Comparison of ENCODE assay signal across 24 cellular contexts in genomic region chr12:105906545-105906944, GRCh38.
DNase-seq lines count a peak whose midpoint lies in the region; ATAC-seq, FAIRE-seq and TF ChIP-seq lines count a peak whose summit lies in the region.
"Had no signal": no experiment of that assay in that cellular context is flagged by ENCODE, and none has a peak within 500 bp of the region (broad histone marks: within the 10 kb centered on the region; RNA-seq: fewer than 3 reads in every experiment).

No MANE protein-coding gene starts in this region.

- no peaks in the 10 kb centered on the region for H3K79me1 ChIP-seq in H1 (ENCODE audit: low read depth, low read length)

- H3K18ac ChIP-seq in H1 (ENCODE audit: extremely low read depth, low read length): no peak overlapping the region

- H3K4me3 Mint-ChIP-seq in mesothelial cell of epicardium: no peak overlapping the region
- H3K4me3 Mint-ChIP-seq: CD8-positive, alpha-beta memory T cell had no signal

- H3K4ac ChIP-seq in H1 (replicated peaks; ENCODE audit: insufficient read length, low read depth, low read length): no peak overlapping the region

- H4K5ac ChIP-seq in H1 (ENCODE audit: insufficient read length, low read depth, low read length): no peak overlapping the region

- no peak for TF ChIP-seq RAD21 in H1 (IDR thresholded peaks at IDR 0.05 in 1 of 2, conservative IDR thresholded peaks at IDR 0.05 in 1 of 2; ENCODE audit: low read depth in 2 of 2, low read length in 2 of 2)

- CTCF ChIA-PET in H1 (lab: Charles Lee; ENCODE audit: partially characterized antibody): no interaction called here

- DNase-seq in AG10803 (ENCODE audit: low read depth) (peak; percentile 43), H1 (ENCODE audit: low read depth in 1 of 2, low spot score in 2 of 2) (no peak), mesothelial cell of epicardium (ENCODE audit: low spot score in 2 of 2, unreplicated experiment in 2 of 2) (no peak), left lobe of liver (ENCODE audit: low spot score) (no peak), inferior parietal cortex (ENCODE audit: extremely low spot score) (no peak)
- DNase-seq: 8988T; AML-193; CD8-positive, alpha-beta memory T cell; GDM1; MG63; NCI-H1048; NCI-H1417 treated with DMSO at 0.1 percent for 48 hours; NCI-H1930; NCI-H345; NCI-H774; NK-92 treated with Interleukin-12 subunit alpha and Interleukin-12 subunit beta, amount 100 ng/mL, for 24 hours; SIG-M5 had no signal

- no peak overlapping the region for H3K4me2 ChIP-seq in H1 (ENCODE audit: insufficient read depth in 1 of 2, low read depth in 2 of 2, low read length in 2 of 2)

- no peak overlapping the region for H3K4me3 ChIP-seq in AG10803 (ENCODE audit: low read length)
- H3K4me3 ChIP-seq in H1 (ENCODE audit: extremely low read depth in 1 of 4, insufficient read depth in 2 of 4, low read depth in 3 of 4, low read length in 4 of 4): no peak overlapping the region
- H3K4me3 ChIP-seq: MG63 had no signal

- no peak overlapping the region for H3K23ac ChIP-seq in H1 (ENCODE audit: insufficient read length)

- no peak overlapping the region for H3K9ac ChIP-seq in H1 (replicated peaks in 1 of 4; ENCODE audit: extremely low read depth in 1 of 4, low read depth in 3 of 4, low read length in 3 of 4)

- no peaks in the 10 kb centered on the region for H3K79me2 ChIP-seq in H1 (ENCODE audit: control insufficient read depth in 1 of 2, insufficient read depth in 2 of 2, low read length in 2 of 2)

- no peak overlapping the region for H2BK12ac ChIP-seq in H1 (ENCODE audit: low read depth, low read length)

- H3K27ac Mint-ChIP-seq in mesothelial cell of epicardium: peak overlapping the region; percentile 78
- H3K27ac Mint-ChIP-seq: CD8-positive, alpha-beta memory T cell had no signal

- 100% methylated on average over 1 of the region's 1 CpG; no CpG with 5 or more reads in 1 of the 2 experiments for WGBS in H1 (ENCODE audit: extremely low coverage in 1 of 2, insufficient coverage in 1 of 2, insufficient read length in 1 of 2, insufficient replicate concordance in 2 of 2, low coverage in 1 of 2, low lambda C conversion rate in 2 of 2, missing lambda C conversion rate in 1 of 2), 2 experiments

- no peaks in the 10 kb centered on the region for H4K20me1 ChIP-seq in H1 (replicated peaks in 1 of 2; ENCODE audit: control insufficient read depth in 1 of 2, insufficient read depth in 2 of 2, low read length in 2 of 2)

- POLR2A ChIA-PET in H1 (lab: Charles Lee; ENCODE audit: partially characterized antibody): no interaction called here

- H2BK15ac ChIP-seq in H1 (ENCODE audit: low read length): no peak overlapping the region

- H3K27me3 Mint-ChIP-seq in mesothelial cell of epicardium (ENCODE audit: low read depth): no peaks in the 10 kb centered on the region

- FAIRE-seq in H1 (lab: Jason Lieb, UNC): no peak
- FAIRE-seq: GM18507, H54 had no signal

- ATAC-seq in SK-N-SH treated with all-trans-retinoic acid at 6 μM for 48 hours: peak; percentile 83
- ATAC-seq in left lobe of liver: no peak
- ATAC-seq in HG02973 (IDR thresholded peaks at IDR 0.05; ENCODE audit: unreplicated experiment): no peak
- no peak for ATAC-seq in HG03039 (IDR thresholded peaks at IDR 0.05; ENCODE audit: unreplicated experiment)
- ATAC-seq: Panc1 had no signal

- no peak overlapping the region for H3K27ac ChIP-seq in H1 (ENCODE audit: low read depth, low read length)
- H3K27ac ChIP-seq: C4-2B had no signal

- H3K56ac ChIP-seq in H1 (replicated peaks; ENCODE audit: insufficient read length, low read depth, low read length): no peak overlapping the region

- TF ChIP-seq POLR2A in H1 (IDR thresholded peaks at IDR 0.05; ENCODE audit: control extremely low read depth in 1 of 2, low read depth in 2 of 2, low read length in 2 of 2): no peak

- H2AK5ac ChIP-seq in H1 (ENCODE audit: low read depth, low read length): no peak overlapping the region

- H3K9me3 ChIP-seq in H1 (ENCODE audit: insufficient read depth in 2 of 2, low read depth in 1 of 2, low read length in 1 of 2): no peaks in the 10 kb centered on the region
- H3K9me3 ChIP-seq: MG63 had no signal

- H4K8ac ChIP-seq in H1 (ENCODE audit: extremely low read depth, insufficient read depth, low read length): peak overlapping the region; percentile 29; the same call in 1 of the 2 replicates

- H2BK20ac ChIP-seq in H1 (ENCODE audit: low read length): no peak overlapping the region

- TF ChIP-seq EP300 in H1 (IDR thresholded peaks at IDR 0.05; ENCODE audit: borderline replicate concordance in 1 of 2, low read depth in 2 of 2, low read length in 2 of 2): no peak

- TF ChIP-seq CTCF in AG10803 (conservative IDR thresholded peaks at IDR 0.05; ENCODE audit: low read length) (no peak), H1 (IDR thresholded peaks at IDR 0.05; ENCODE audit: control extremely low read depth in 1 of 3, insufficient read depth in 1 of 3, low read depth in 1 of 3, low read length in 3 of 3) (no peak), mesothelial cell of epicardium (IDR thresholded peaks at IDR 0.05; ENCODE audit: unreplicated experiment) (no peak)

- H3K4me1 ChIP-seq in H1 (replicated peaks in 1 of 4; ENCODE audit: control insufficient read depth in 3 of 4, insufficient read depth in 4 of 4, low read length in 3 of 4): no peaks in the 10 kb centered on the region

- H3K27me3 ChIP-seq in H1 (replicated peaks in 1 of 4; ENCODE audit: control insufficient read depth in 3 of 4, extremely low read depth in 1 of 4, insufficient read depth in 3 of 4, low read length in 3 of 4): no peaks in the 10 kb centered on the region
- H3K27me3 ChIP-seq: MG63 had no signal

- peaks cover 23% of the 10 kb centered on the region for H3K4me1 Mint-ChIP-seq in mesothelial cell of epicardium
- H3K4me1 Mint-ChIP-seq: CD8-positive, alpha-beta memory T cell had no signal

- no peak overlapping the region for H2BK5ac ChIP-seq in H1 (ENCODE audit: low read depth, low read length)

- no peaks in the 10 kb centered on the region for H3K36me3 Mint-ChIP-seq in mesothelial cell of epicardium
- H3K36me3 Mint-ChIP-seq: CD8-positive, alpha-beta memory T cell had no signal

- H4K91ac ChIP-seq in H1 (replicated peaks; ENCODE audit: insufficient read length, low read length): no peak overlapping the region

- no peak overlapping the region for H3K14ac ChIP-seq in H1 (ENCODE audit: insufficient read length)

- no peak overlapping the region for H2AFZ ChIP-seq in H1 (ENCODE audit: low read length)

- H3K23me2 ChIP-seq in H1 (ENCODE audit: low read depth, low read length): no peaks in the 10 kb centered on the region

- no peaks in the 10 kb centered on the region for H3K36me3 ChIP-seq in H1 (ENCODE audit: control insufficient read depth in 2 of 4, insufficient read depth in 4 of 4, low read length in 3 of 4)
- H3K36me3 ChIP-seq: MG63 had no signal

- no peak overlapping the region for H2BK120ac ChIP-seq in H1 (replicated peaks; ENCODE audit: low read depth, low read length)

- peaks cover 3% of the 10 kb centered on the region for H3K9me3 Mint-ChIP-seq in mesothelial cell of epicardium

TF ChIP-seq in SK-N-SH treated with all-trans-retinoic acid at 6 μM for 48 hours, 23 proteins besides CTCF, POLR2A, EP300 and RAD21 (continues in another document):
- TF ChIP-seq TOX (CRISPR knock-in tag; IDR thresholded peaks at IDR 0.05; ENCODE audit: borderline replicate concordance) (no peak), CSRNP3 (CRISPR knock-in tag; IDR thresholded peaks at IDR 0.05) (no peak), PPARA (CRISPR knock-in tag; IDR thresholded peaks at IDR 0.05; ENCODE audit: borderline replicate concordance) (no peak), ISL1 (CRISPR knock-in tag; IDR thresholded peaks at IDR 0.05) (peak; percentile 88)

TF ChIP-seq in H1, 55 proteins besides CTCF, POLR2A, EP300 and RAD21 (continues in another document):
- TF ChIP-seq HDAC6 (IDR thresholded peaks at IDR 0.05; ENCODE audit: low read depth, low read length) (no peak), JUN (IDR thresholded peaks at IDR 0.05; ENCODE audit: low read depth, low read length) (no peak), YY1 (IDR thresholded peaks at IDR 0.05; ENCODE audit: low read depth, low read length) (no peak), CBX5 (IDR thresholded peaks at IDR 0.05; ENCODE audit: low read depth, low read length) (no peak), SIX5 (IDR thresholded peaks at IDR 0.05; ENCODE audit: low read depth, low read length) (no peak), GTF2F1 (IDR thresholded peaks at IDR 0.05; ENCODE audit: borderline replicate concordance, low read depth, low read length) (no peak), USF2 (IDR thresholded peaks at IDR 0.05; ENCODE audit: low read length) (no peak), SIRT6 (IDR thresholded peaks at IDR 0.05; ENCODE audit: low read length) (no peak), CREB1 (IDR thresholded peaks at IDR 0.05) (no peak), JUND (IDR thresholded peaks at IDR 0.05; ENCODE audit: low read length) (no peak), KDM5A (IDR thresholded peaks at IDR 0.05; ENCODE audit: low read length) (no peak), GABPA (IDR thresholded peaks at IDR 0.05; ENCODE audit: borderline replicate concordance, insufficient read depth, low read length) (no peak), BACH1 (IDR thresholded peaks at IDR 0.05; ENCODE audit: low read length) (no peak), SP2 (IDR thresholded peaks at IDR 0.05; ENCODE audit: low read length) (no peak), EGR1 (IDR thresholded peaks at IDR 0.05; ENCODE audit: borderline replicate concordance, low read depth, low read length) (no peak), MAFK (IDR thresholded peaks at IDR 0.05; ENCODE audit: low read depth, low read length) (no peak)
- TF ChIP-seq, protein P1, sequence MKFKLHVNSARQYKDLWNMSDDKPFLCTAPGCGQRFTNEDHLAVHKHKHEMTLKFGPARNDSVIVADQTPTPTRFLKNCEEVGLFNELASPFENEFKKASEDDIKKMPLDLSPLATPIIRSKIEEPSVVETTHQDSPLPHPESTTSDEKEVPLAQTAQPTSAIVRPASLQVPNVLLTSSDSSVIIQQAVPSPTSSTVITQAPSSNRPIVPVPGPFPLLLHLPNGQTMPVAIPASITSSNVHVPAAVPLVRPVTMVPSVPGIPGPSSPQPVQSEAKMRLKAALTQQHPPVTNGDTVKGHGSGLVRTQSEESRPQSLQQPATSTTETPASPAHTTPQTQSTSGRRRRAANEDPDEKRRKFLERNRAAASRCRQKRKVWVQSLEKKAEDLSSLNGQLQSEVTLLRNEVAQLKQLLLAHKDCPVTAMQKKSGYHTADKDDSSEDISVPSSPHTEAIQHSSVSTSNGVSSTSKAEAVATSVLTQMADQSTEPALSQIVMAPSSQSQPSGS (IDR thresholded peaks at IDR 0.05; ENCODE audit: low read length): no peak
